1 cellular context compared by ENCODE assay signal in genomic region chr16:16020291-16020690, GRCh38.
TF ChIP-seq lines count a peak whose summit lies in the region.

No MANE protein-coding gene starts in this region.

TF ChIP-seq in HepG2, 621 proteins besides CTCF, POLR2A, EP300 and RAD21 (continued from another document):
- peak; percentile 62 for TF ChIP-seq ZBTB40 (IDR thresholded peaks at IDR 0.05)
- peak; percentile 98 for TF ChIP-seq ZBTB40 (CRISPR knock-in tag; IDR thresholded peaks at IDR 0.05)
- no peak for TF ChIP-seq ZGPAT (CRISPR knock-in tag; IDR thresholded peaks at IDR 0.05)
- no peak for TF ChIP-seq CENPX (CRISPR knock-in tag; IDR thresholded peaks at IDR 0.05)
- no peak for TF ChIP-seq ZFX (CRISPR knock-in tag; IDR thresholded peaks at IDR 0.05; ENCODE audit: low read depth)
- no peak for TF ChIP-seq ZNF83 (CRISPR knock-in tag; IDR thresholded peaks at IDR 0.05; ENCODE audit: borderline replicate concordance)
- 0 out of 2 replicates have a peak, but pooled peaks have one; percentile 13 for TF ChIP-seq ZXDC (CRISPR knock-in tag; IDR thresholded peaks at IDR 0.05)
- no peak for TF ChIP-seq EEA1 (CRISPR knock-in tag; IDR thresholded peaks at IDR 0.05; ENCODE audit: borderline replicate concordance)
